Comparison of ENCODE assay signal across 16 cellular contexts in genomic region chr4:182923376-182923775, GRCh38.
"Had no signal": no experiment of that assay in that cellular context is flagged by ENCODE, and none has a peak within 500 bp of the region (broad histone marks: within the 10 kb centered on the region; RNA-seq: fewer than 3 reads in every experiment).

No MANE protein-coding gene starts in this region.

- H3K27me3 ChIP-seq: right atrium auricular region, transverse colon, vagina had no signal

- ATAC-seq: activated T-cell treated with anti-CD3 and anti-CD28 coated beads, Interleukin-2, amount 50 U/mL, for 72 hours; effector memory CD8-positive, alpha-beta T cell had no signal

- H3K36me3 Mint-ChIP-seq: activated naive CD8-positive, alpha-beta T cell treated with anti-CD3 and anti-CD28 coated beads for 36 hours had no signal

- H3K4me3 Mint-ChIP-seq: activated CD4-positive, alpha-beta T cell treated with anti-CD3 and anti-CD28 coated beads, Interleukin-2, amount 10 ng/mL, durations not matched to agents 24 days and 14 days; activated naive CD8-positive, alpha-beta T cell treated with anti-CD3 and anti-CD28 coated beads for 36 hours; activated T-cell treated with anti-CD3 and anti-CD28 coated beads, Interleukin-2, amount 50 U/mL, for 72 hours; effector memory CD8-positive, alpha-beta T cell had no signal

- H3K9me3 Mint-ChIP-seq: activated CD4-positive, alpha-beta T cell treated with anti-CD3 and anti-CD28 coated beads, Interleukin-2, amount 10 ng/mL, durations not matched to agents 24 days and 14 days; activated naive CD8-positive, alpha-beta T cell treated with anti-CD3 and anti-CD28 coated beads for 36 hours; activated T-cell treated with anti-CD3 and anti-CD28 coated beads, Interleukin-2, amount 50 U/mL, for 72 hours; effector memory CD8-positive, alpha-beta T cell had no signal

- H3K27ac Mint-ChIP-seq: activated CD4-positive, alpha-beta T cell treated with anti-CD3 and anti-CD28 coated beads, Interleukin-2, amount 10 ng/mL, durations not matched to agents 24 days and 14 days; activated naive CD8-positive, alpha-beta T cell treated with anti-CD3 and anti-CD28 coated beads for 36 hours; activated T-cell treated with anti-CD3 and anti-CD28 coated beads, Interleukin-2, amount 50 U/mL, for 72 hours; effector memory CD8-positive, alpha-beta T cell had no signal

- H3K4me3 ChIP-seq: lung, right atrium auricular region, transverse colon, vagina had no signal

- DNase-seq: activated CD4-positive, alpha-beta T cell treated with anti-CD3 and anti-CD28 coated beads, Interleukin-2, amount 10 ng/mL, durations not matched to agents 24 days and 14 days; activated CD4-positive, CD25-positive, alpha-beta regulatory T cell; activated CD8-positive, alpha-beta memory T cell treated with anti-CD3 and anti-CD28 coated beads, Interleukin-2, amount 50 U/mL, for 48 hours; activated gamma-delta T cell treated with Interleukin-2 at 50 U/mL for 16 hours; activated naive CD8-positive, alpha-beta T cell treated with anti-CD3 and anti-CD28 coated beads for 36 hours; activated T-cell treated with anti-CD3 and anti-CD28 coated beads, Interleukin-2, amount 50 U/mL, for 72 hours; dermis blood vessel endothelial cell; effector memory CD8-positive, alpha-beta T cell; midbrain; stimulated activated CD4-positive, alpha-beta T cell treated with anti-CD3 and anti-CD28 coated beads, Interleukin-4, amount 100 ng/mL, for 24 hours; stimulated activated naive CD4-positive, alpha-beta T cell; transverse colon had no signal

- H3K36me3 ChIP-seq: right atrium auricular region, transverse colon, vagina had no signal

- H3K27ac ChIP-seq: epithelial cell of prostate, right atrium auricular region, vagina had no signal

- H3K9me3 ChIP-seq: right atrium auricular region, transverse colon, vagina had no signal
